8 cellular contexts compared by ENCODE assay signal in genomic region chr19:23395722-23396117, GRCh38. TPM values are rescaled to one million over a fixed set of nuclear protein-coding genes. Genes with fewer than 3 reads are reported as not detected.
DNase-seq lines count a peak whose midpoint lies in the region; ATAC-seq and TF ChIP-seq lines count a peak whose summit lies in the region.
"Not testable (repeated sequence)": the region's sequence is repeated elsewhere in the genome, so short reads cannot be mapped to it uniquely, and the experiment has no call there.

No MANE protein-coding gene starts in this region.

- H3K27ac ChIP-seq in CD4-positive, CD25-positive, alpha-beta regulatory T cell (ENCODE audit: insufficient read depth, low read length, poor library complexity, severe bottlenecking), result peak overlapping the region; percentile 92
- H3K27ac ChIP-seq in VCaP (peak overlapping the region; percentile 89), ascending aorta (peak overlapping the region; percentile 95 to 96), epithelial cell of prostate (peak overlapping the region; percentile 90), ovary (peak overlapping the region in 1 of 2 donors; percentile 88), thoracic aorta (peak overlapping the region; percentile 40 to 98)
- H3K27ac ChIP-seq in right lobe of liver, result not testable (repeated sequence)

- H3K4me1 Mint-ChIP-seq in CD4-positive, CD25-positive, alpha-beta regulatory T cell, result peaks cover 17 to 42% (median 28%) of the 10 kb centered on the region in 4 donors
- H3K4me1 Mint-ChIP-seq in IgD-negative memory B cell, result peaks cover 20 to 28% (median 23%) of the 10 kb centered on the region in 3 donors

- not testable (repeated sequence) for TF ChIP-seq EP300 in ovary (IDR thresholded peaks at IDR 0.05)

- not testable (repeated sequence) for H3K27me3 Mint-ChIP-seq in CD4-positive, CD25-positive, alpha-beta regulatory T cell; IgD-negative memory B cell

- H3K36me3 Mint-ChIP-seq in CD4-positive, CD25-positive, alpha-beta regulatory T cell, result peaks cover 11% of the 10 kb centered on the region
- H3K36me3 Mint-ChIP-seq in IgD-negative memory B cell, result not testable (repeated sequence)

- H3K27ac Mint-ChIP-seq in CD4-positive, CD25-positive, alpha-beta regulatory T cell, result peak overlapping the region; percentile 92 to 99 (median 98)
- H3K27ac Mint-ChIP-seq in IgD-negative memory B cell, result peak overlapping the region; percentile 80 to 99 (median 97)

- H3K9me3 ChIP-seq in CD4-positive, CD25-positive, alpha-beta regulatory T cell (ENCODE audit: control insufficient read depth in 2 of 2, low read length in 2 of 2), result peaks cover 0 to 17% of the 10 kb centered on the region in 2 experiments
- H3K9me3 ChIP-seq in ascending aorta, right lobe of liver, ovary, thoracic aorta: not testable (repeated sequence)

- H3K36me3 ChIP-seq in CD4-positive, CD25-positive, alpha-beta regulatory T cell (ENCODE audit: control insufficient read depth, insufficient read depth, low read length), result peaks cover 15% of the 10 kb centered on the region
- not testable (repeated sequence) for H3K36me3 ChIP-seq in ascending aorta, right lobe of liver, ovary, thoracic aorta

- intact Hi-C loops in ascending aorta (cut with DNase I), result loop anchor here (2.0 to 10.0 kb wide), 4 partner anchors 123 to 639 kb away; partner anchors contain the start of gene ZNF675
- intact Hi-C loops in right lobe of liver (cut with DNase I); ovary (cut with DNase I): not testable (repeated sequence)

- 90% methylated on average over 10 of the region's 10 CpGs for WGBS in right lobe of liver (ENCODE audit: insufficient coverage, low coverage, low lambda C conversion rate, missing lambda C conversion rate)
- 77 to 85% (median 83%) methylated on average over 10 of the region's 10 CpGs for WGBS in ovary, 3 donors

- TF ChIP-seq CTCF in VCaP (conservative IDR thresholded peaks at IDR 0.05); ascending aorta (IDR thresholded peaks at IDR 0.05); right lobe of liver (IDR thresholded peaks at IDR 0.05); ovary (IDR thresholded peaks at IDR 0.05); thoracic aorta (IDR thresholded peaks at IDR 0.05): not testable (repeated sequence)

- DNase-seq in CD4-positive, CD25-positive, alpha-beta regulatory T cell; ascending aorta (ENCODE audit: low spot score in 2 of 2); epithelial cell of prostate (ENCODE audit: low read depth, low spot score); right lobe of liver; thoracic aorta (ENCODE audit: low spot score): not testable (repeated sequence)
- DNase-seq in ovary, result peak in 1 of 5 donors; percentile 28

- H3K4me1 ChIP-seq in CD4-positive, CD25-positive, alpha-beta regulatory T cell (ENCODE audit: control insufficient read depth, insufficient read depth, low read length, poor library complexity, severe bottlenecking), result peaks cover 29% of the 10 kb centered on the region
- H3K4me1 ChIP-seq in ascending aorta (peaks cover 10 to 12% of the 10 kb centered on the region in 2 donors), right lobe of liver (peaks cover 0 to 28% (median 0%) of the 10 kb centered on the region in 4 donors), thoracic aorta (ENCODE audit: control insufficient read depth in 1 of 2, low read depth in 2 of 2) (peaks cover 31 to 34% of the 10 kb centered on the region in 2 donors)
- not testable (repeated sequence) for H3K4me1 ChIP-seq in ovary (ENCODE audit: insufficient read depth)

- not testable (repeated sequence) for TF ChIP-seq POLR2A in right lobe of liver (IDR thresholded peaks at IDR 0.05); ovary (IDR thresholded peaks at IDR 0.05)

- not testable (repeated sequence) for H3K27me3 ChIP-seq in CD4-positive, CD25-positive, alpha-beta regulatory T cell (ENCODE audit: control insufficient read depth, insufficient read depth, low read length); ascending aorta; right lobe of liver; ovary; thoracic aorta (replicated peaks; ENCODE audit: insufficient read depth)

- peak overlapping the region; percentile 94 for H3K4me3 ChIP-seq in CD4-positive, CD25-positive, alpha-beta regulatory T cell (ENCODE audit: low read depth, low read length)
- H3K4me3 ChIP-seq in ascending aorta, result peak overlapping the region; percentile 90 to 92
- peak overlapping the region in 2 of 3 donors; percentile 75 to 87 for H3K4me3 ChIP-seq in right lobe of liver
- H3K4me3 ChIP-seq in ovary, result peak overlapping the region; percentile 71
- peak overlapping the region; percentile 93 for H3K4me3 ChIP-seq in thoracic aorta

- H3K9me3 Mint-ChIP-seq in CD4-positive, CD25-positive, alpha-beta regulatory T cell; IgD-negative memory B cell: not testable (repeated sequence)

- not testable (repeated sequence) for ATAC-seq in CD4-positive, CD25-positive, alpha-beta regulatory T cell (ENCODE audit: low read depth in 2 of 2); right lobe of liver; thoracic aorta (ENCODE audit: insufficient number of reproducible peaks, low FRiP score, low read depth)

- H3K4me3 Mint-ChIP-seq in CD4-positive, CD25-positive, alpha-beta regulatory T cell, result peak overlapping the region in 3 of 4 donors; percentile 28 to 99 (median 98)
- peak overlapping the region in 3 of 4 donors; percentile 99 to 100 (median 99) for H3K4me3 Mint-ChIP-seq in IgD-negative memory B cell

RNA-seq across cellular contexts. Expression of gene ZNF91, which starts 0.4 kb away (rescaled TPM):
- 49.0 TPM for total RNA-seq in CD4-positive, CD25-positive, alpha-beta regulatory T cell
- polyA plus RNA-seq in CD4-positive, CD25-positive, alpha-beta regulatory T cell, result 10 to 100 TPM; 17.9 to 45.8 (median 35.0) TPM
- polyA plus RNA-seq in IgD-negative memory B cell (32.3 TPM), ovary (10 to 100 TPM; 13.2 to 23.2 TPM)
- total RNA-seq in ascending aorta (28.5 TPM), right lobe of liver (10 to 100 TPM; 14.4 to 21.0 (median 18.3) TPM), ovary (10 to 100 TPM; 50.9 to 85.6 (median 71.5) TPM), thoracic aorta (10 to 100 TPM; 55.5 to 63.0 TPM)
